ENCODE assay signal across 8 cellular contexts in the genomic region with DNA sequence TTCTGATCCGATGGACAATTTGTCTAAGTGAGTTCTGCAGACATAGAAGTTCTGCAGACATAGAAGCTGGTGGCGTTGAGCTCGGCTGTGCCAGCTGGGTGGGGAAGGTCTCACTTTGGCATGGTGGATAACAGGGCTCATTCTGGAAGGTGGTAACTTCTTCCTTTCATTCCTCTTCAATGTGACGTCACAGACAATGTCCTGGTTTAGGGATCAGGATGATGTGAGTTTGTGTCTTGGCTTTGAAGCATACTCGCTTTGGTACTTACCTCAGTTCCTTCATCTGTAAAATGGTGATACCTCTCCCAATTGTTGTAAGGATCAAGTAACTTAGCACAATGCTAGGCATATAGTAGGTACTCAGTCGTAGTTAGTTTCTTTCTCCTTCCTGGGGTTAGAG.
"Had no signal": no experiment of that assay in that cellular context is flagged by ENCODE, and none has a peak within 500 bp of the region (broad histone marks: within the 10 kb centered on the region; RNA-seq: fewer than 3 reads in every experiment).

No MANE protein-coding gene starts in this region.

- H3K4me3 Mint-ChIP-seq: IgD-negative memory B cell had no signal

- FAIRE-seq: HTR-8/SVneo, K562 had no signal

- DNase-seq: IMR-90, KBM-7, KG1 had no signal

- H3K4me1 Mint-ChIP-seq: IgD-negative memory B cell had no signal

- H3K27ac Mint-ChIP-seq: IgD-negative memory B cell had no signal

- H3K9ac ChIP-seq: KMS-11 had no signal

- ATAC-seq: K562 had no signal

- H3K4me2 ChIP-seq: KMS-11 had no signal

- H3K27ac ChIP-seq: HL-60, KMS-11 had no signal

- H3K4me3 ChIP-seq: K562 had no signal
